In the genomic region with DNA sequence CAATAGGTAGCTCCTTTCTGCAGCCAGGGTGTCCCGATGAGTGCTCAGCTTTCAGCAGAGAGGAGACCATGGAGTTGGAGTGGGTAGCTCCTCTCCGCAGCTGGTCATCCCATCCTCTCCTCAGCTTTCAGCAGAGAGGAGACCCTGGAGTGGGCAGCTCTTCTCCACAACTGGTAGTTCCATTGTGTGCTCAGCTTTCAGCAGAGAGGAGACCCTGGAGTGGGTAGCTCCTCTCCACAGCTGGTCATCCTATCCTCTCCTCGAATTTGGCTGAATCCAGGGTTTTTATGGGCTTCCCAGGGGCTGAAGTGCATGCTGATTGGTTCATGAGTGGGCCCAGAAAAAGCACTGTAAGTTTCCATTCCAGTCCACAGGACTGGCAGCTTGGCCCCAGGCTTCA, we compare ENCODE assay signal across 25 cellular contexts.
"Had no signal": no experiment of that assay in that cellular context is flagged by ENCODE, and none has a peak within 500 bp of the region (broad histone marks: within the 10 kb centered on the region; RNA-seq: fewer than 3 reads in every experiment).

No MANE protein-coding gene starts in this region.

- H3K4me3 ChIP-seq: esophagus squamous epithelium, gastroesophageal sphincter, heart right ventricle had no signal

- H3K27me3 ChIP-seq: brain microvascular endothelial cell, esophagus squamous epithelium, gastroesophageal sphincter, heart right ventricle had no signal

- ATAC-seq: activated T-cell treated with anti-CD3 and anti-CD28 coated beads, Interleukin-2, amount 50 U/mL, for 72 hours; gastroesophageal sphincter; heart right ventricle; WTC11 had no signal

- DNase-seq: activated CD4-positive, alpha-beta memory T cell treated with anti-CD3 and anti-CD28 coated beads, Interleukin-2, amount 10 ng/mL, durations not matched to agents 7 days and 5 days; activated CD4-positive, alpha-beta T cell treated with anti-CD3 and anti-CD28 coated beads for 1 hour; activated CD4-positive, alpha-beta T cell treated with anti-CD3 and anti-CD28 coated beads for 4 hours; activated CD4-positive, alpha-beta T cell treated with anti-CD3 and anti-CD28 coated beads, Interleukin-2, amount 10 ng/mL, durations not matched to agents 7 days and 5 days; activated CD4-positive, alpha-beta T cell treated with anti-CD3 and anti-CD28 coated beads, Interleukin-2, amount 50 U/mL, for 4 hours; activated CD8-positive, alpha-beta memory T cell treated with anti-CD3 and anti-CD28 coated beads, Interleukin-2, amount 50 U/mL, for 48 hours; activated gamma-delta T cell; activated naive CD4-positive, alpha-beta T cell; activated naive CD4-positive, alpha-beta T cell treated with anti-CD3 and anti-CD28 coated beads, Interleukin-2, amount 50 U/mL, for 16 hours; activated T-cell treated with anti-CD3 and anti-CD28 coated beads for 4 hours; activated T-cell treated with anti-CD3 and anti-CD28 coated beads, Interleukin-2, amount 50 U/mL, for 24 hours; activated T-cell treated with anti-CD3 and anti-CD28 coated beads, Interleukin-2, amount 50 U/mL, for 72 hours; amniotic stem cell; anterior cingulate cortex; brain microvascular endothelial cell; cortex of kidney; effector CD8-positive, alpha-beta T cell; esophagus squamous epithelium; foreskin melanocyte; heart right ventricle; T-helper 2 cell had no signal

- H3K4me1 Mint-ChIP-seq: activated CD4-positive, alpha-beta memory T cell treated with anti-CD3 and anti-CD28 coated beads, Interleukin-2, amount 10 ng/mL, durations not matched to agents 7 days and 5 days had no signal

- H3K27ac ChIP-seq: brain microvascular endothelial cell, esophagus squamous epithelium, gastroesophageal sphincter, heart right ventricle had no signal

- H3K9me3 ChIP-seq: esophagus squamous epithelium, gastroesophageal sphincter had no signal

- H3K27ac Mint-ChIP-seq: activated CD4-positive, alpha-beta memory T cell treated with anti-CD3 and anti-CD28 coated beads, Interleukin-2, amount 10 ng/mL, durations not matched to agents 7 days and 5 days; activated naive CD8-positive, alpha-beta T cell; activated T-cell treated with anti-CD3 and anti-CD28 coated beads, Interleukin-2, amount 50 U/mL, for 24 hours; activated T-cell treated with anti-CD3 and anti-CD28 coated beads, Interleukin-2, amount 50 U/mL, for 72 hours; WTC11 had no signal

- H3K36me3 ChIP-seq: brain microvascular endothelial cell had no signal

- H3K9me3 Mint-ChIP-seq: activated T-cell treated with anti-CD3 and anti-CD28 coated beads, Interleukin-2, amount 50 U/mL, for 24 hours; central memory CD8-positive, alpha-beta T cell had no signal

- H3K4me3 Mint-ChIP-seq: activated CD4-positive, alpha-beta memory T cell treated with anti-CD3 and anti-CD28 coated beads, Interleukin-2, amount 10 ng/mL, durations not matched to agents 7 days and 5 days; activated CD4-positive, alpha-beta T cell treated with anti-CD3 and anti-CD28 coated beads, Interleukin-2, amount 10 ng/mL, durations not matched to agents 7 days and 5 days; activated naive CD8-positive, alpha-beta T cell; activated T-cell treated with anti-CD3 and anti-CD28 coated beads, Interleukin-2, amount 50 U/mL, for 24 hours; activated T-cell treated with anti-CD3 and anti-CD28 coated beads, Interleukin-2, amount 50 U/mL, for 72 hours; central memory CD8-positive, alpha-beta T cell; WTC11 had no signal

- H3K27me3 Mint-ChIP-seq: activated CD4-positive, alpha-beta memory T cell treated with anti-CD3 and anti-CD28 coated beads, Interleukin-2, amount 10 ng/mL, durations not matched to agents 7 days and 5 days; activated CD4-positive, alpha-beta T cell treated with anti-CD3 and anti-CD28 coated beads, Interleukin-2, amount 10 ng/mL, durations not matched to agents 7 days and 5 days; activated naive CD8-positive, alpha-beta T cell; activated T-cell treated with anti-CD3 and anti-CD28 coated beads, Interleukin-2, amount 50 U/mL, for 24 hours; central memory CD8-positive, alpha-beta T cell had no signal
